ENCODE assay signal across 9 cellular contexts in genomic region chr4:184536070-184536880, GRCh38.
DNase-seq lines count a peak whose midpoint lies in the region; ATAC-seq and TF ChIP-seq lines count a peak whose summit lies in the region.
"Had no signal": no experiment of that assay in that cellular context is flagged by ENCODE, and none has a peak within 500 bp of the region (broad histone marks: within the 10 kb centered on the region; RNA-seq: fewer than 3 reads in every experiment).

No MANE protein-coding gene starts in this region.

- DNase-seq in T-helper 2 cell treated with Interferon-gamma antibody and Interleukin-4, amounts not matched to agents 5 μg/mL and 100 μg/mL, for 36 hours (ENCODE audit: low spot score) = no peak
- DNase-seq in T-helper 2 cell = no peak
- no peak for DNase-seq in GM10266 (ENCODE audit: extremely low spot score)
- no peak for DNase-seq in SIG-M5 treated with dmso at 0.1 percent for 504 hours (lab: John Stamatoyannopoulos, UW; ENCODE audit: unreplicated experiment)
- DNase-seq: NCI-H69 had no signal

- peak overlapping the region; percentile 94 for H3K4me3 Mint-ChIP-seq in T-helper 2 cell treated with Interferon-gamma antibody and Interleukin-4, amounts not matched to agents 5 μg/mL and 100 μg/mL, for 36 hours
- peak overlapping the region; percentile 83 for H3K4me3 Mint-ChIP-seq in activated T-helper 17 cell treated with anti-CD3 and anti-CD28 coated beads, Interleukin-2, amount 50 U/mL, for 72 hours

- H3K4me1 ChIP-seq in subcutaneous abdominal adipose tissue (ENCODE audit: control insufficient read depth in 5 of 5, insufficient read depth in 5 of 5, low read length in 5 of 5) = peaks cover 0 to 27% (median 20%) of the 10 kb centered on the region in 5 donors

- no peaks in the 10 kb centered on the region for H3K27me3 ChIP-seq in subcutaneous abdominal adipose tissue (ENCODE audit: control insufficient read depth in 5 of 5, insufficient read depth in 4 of 5, low read length in 5 of 5)

- peak overlapping the region; percentile 93 for H3K27ac Mint-ChIP-seq in T-helper 2 cell treated with Interferon-gamma antibody and Interleukin-4, amounts not matched to agents 5 μg/mL and 100 μg/mL, for 36 hours
- peak overlapping the region; percentile 99 for H3K27ac Mint-ChIP-seq in activated T-helper 17 cell treated with anti-CD3 and anti-CD28 coated beads, Interleukin-2, amount 50 U/mL, for 72 hours

- H3K9me3 Mint-ChIP-seq in T-helper 2 cell treated with Interferon-gamma antibody and Interleukin-4, amounts not matched to agents 5 μg/mL and 100 μg/mL, for 36 hours = no peaks in the 10 kb centered on the region
- H3K9me3 Mint-ChIP-seq in activated T-helper 17 cell treated with anti-CD3 and anti-CD28 coated beads, Interleukin-2, amount 50 U/mL, for 72 hours = no peaks in the 10 kb centered on the region

- peak overlapping the region; percentile 99 for H3K27ac ChIP-seq in subcutaneous abdominal adipose tissue (ENCODE audit: low read depth, low read length)

- no peaks in the 10 kb centered on the region for H3K9me3 ChIP-seq in iPS-18c (ENCODE audit: control insufficient read depth, insufficient read depth, low read length)
- no peaks in the 10 kb centered on the region for H3K9me3 ChIP-seq in subcutaneous abdominal adipose tissue (ENCODE audit: control insufficient read depth in 5 of 5, low read length in 5 of 5)

- H3K36me3 ChIP-seq in subcutaneous abdominal adipose tissue (ENCODE audit: control insufficient read depth in 5 of 5, insufficient read depth in 5 of 5, low read length in 5 of 5) = no peaks in the 10 kb centered on the region

- H3K4me3 ChIP-seq in iPS-18c (ENCODE audit: insufficient read depth, low read depth, low read length) (peak overlapping the region; percentile 58), subcutaneous abdominal adipose tissue (ENCODE audit: low read depth in 1 of 5, low read length in 5 of 5) (peak overlapping the region; percentile 69 to 94 (median 85))

- H3K36me3 Mint-ChIP-seq in T-helper 2 cell treated with Interferon-gamma antibody and Interleukin-4, amounts not matched to agents 5 μg/mL and 100 μg/mL, for 36 hours (ENCODE audit: low read depth) = peaks cover 4% of the 10 kb centered on the region
- H3K36me3 Mint-ChIP-seq in activated T-helper 17 cell treated with anti-CD3 and anti-CD28 coated beads, Interleukin-2, amount 50 U/mL, for 72 hours (ENCODE audit: low read depth) = peaks cover 16% of the 10 kb centered on the region

- ATAC-seq in activated T-helper 17 cell treated with anti-CD3 and anti-CD28 coated beads, Interleukin-2, amount 50 U/mL, for 72 hours (replicated peaks) = no peak
- no peak for ATAC-seq in GM18858 (IDR thresholded peaks at IDR 0.05; ENCODE audit: unreplicated experiment)

- no peaks in the 10 kb centered on the region for H3K27me3 Mint-ChIP-seq in T-helper 2 cell treated with Interferon-gamma antibody and Interleukin-4, amounts not matched to agents 5 μg/mL and 100 μg/mL, for 36 hours (ENCODE audit: low read depth)
- no peaks in the 10 kb centered on the region for H3K27me3 Mint-ChIP-seq in activated T-helper 17 cell treated with anti-CD3 and anti-CD28 coated beads, Interleukin-2, amount 50 U/mL, for 72 hours

- H3K4me1 Mint-ChIP-seq in T-helper 2 cell treated with Interferon-gamma antibody and Interleukin-4, amounts not matched to agents 5 μg/mL and 100 μg/mL, for 36 hours (ENCODE audit: low read depth) = peaks cover 46% of the 10 kb centered on the region
- H3K4me1 Mint-ChIP-seq in activated T-helper 17 cell treated with anti-CD3 and anti-CD28 coated beads, Interleukin-2, amount 50 U/mL, for 72 hours = peaks cover 35% of the 10 kb centered on the region

- no peak for TF ChIP-seq CTCF in GM10266 (IDR thresholded peaks at IDR 0.05; ENCODE audit: control insufficient read depth, insufficient read depth, low read depth, missing control alignments)

- peak overlapping the region in 4 of 5 donors; percentile 82 to 99 (median 95) for H3K9ac ChIP-seq in subcutaneous abdominal adipose tissue (ENCODE audit: low read length in 5 of 5)
